In genomic region chr14:70888681-70889175, GRCh38 we compare ENCODE assay signal across 8 cellular contexts. TPM values are rescaled to one million over a fixed set of nuclear protein-coding genes. Genes with fewer than 3 reads are reported as not detected.
A peak's percentile ranks its signal among the peaks of the same experiment; 100 is the strongest.
DNase-seq lines count a peak whose midpoint lies in the region; ATAC-seq and TF ChIP-seq lines count a peak whose summit lies in the region.
"Had no signal": no experiment of that assay in that cellular context is flagged by ENCODE, and none has a peak within 500 bp of the region (broad histone marks: within the 10 kb centered on the region; RNA-seq: fewer than 3 reads in every experiment).

No MANE protein-coding gene starts in this region.

- H3K4me3 ChIP-seq in NB4 (ENCODE audit: low read depth, low read length): no peak overlapping the region

- TF ChIP-seq CTCF in NB4 (IDR thresholded peaks at IDR 0.05; ENCODE audit: low read depth, low read length) (no peak), osteocyte (IDR thresholded peaks at IDR 0.05) (no peak)

- DNase-seq in ELR (ENCODE audit: low read depth): peak; percentile 78
- peak; percentile 69 for DNase-seq in NB4 (ENCODE audit: low read depth)
- no peak for DNase-seq in central memory CD8-positive, alpha-beta T cell (ENCODE audit: low spot score in 2 of 2)
- DNase-seq in osteocyte (ENCODE audit: extremely low spot score, unreplicated experiment): no peak
- no peak for DNase-seq in NCI-H1417 treated with DMSO at 0.1 percent for 48 hours (lab: John Stamatoyannopoulos, UW)
- no peak for DNase-seq in NCI-H69 (lab: John Stamatoyannopoulos, UW)
- DNase-seq: activated naive CD4-positive, alpha-beta T cell treated with Interleukin-2 at 50 U/mL for 16 hours had no signal

- H3K27ac Mint-ChIP-seq in central memory CD8-positive, alpha-beta T cell (ENCODE audit: low read depth): no peak overlapping the region
- peak overlapping the region; percentile 75 for H3K27ac Mint-ChIP-seq in osteocyte (ENCODE audit: unreplicated experiment)

- H3K9me3 Mint-ChIP-seq in central memory CD8-positive, alpha-beta T cell: no peaks in the 10 kb centered on the region
- no peaks in the 10 kb centered on the region for H3K9me3 Mint-ChIP-seq in osteocyte (ENCODE audit: unreplicated experiment)

- H3K4me1 Mint-ChIP-seq in central memory CD8-positive, alpha-beta T cell: peaks cover 47% of the 10 kb centered on the region
- peaks cover 65% of the 10 kb centered on the region for H3K4me1 Mint-ChIP-seq in osteocyte (ENCODE audit: unreplicated experiment)

- no peak overlapping the region for H3K4me3 Mint-ChIP-seq in central memory CD8-positive, alpha-beta T cell
- H3K4me3 Mint-ChIP-seq in osteocyte (ENCODE audit: unreplicated experiment): no peak overlapping the region

- peak; percentile 68 for ATAC-seq in central memory CD8-positive, alpha-beta T cell (replicated peaks; ENCODE audit: extremely low read depth, poor library complexity, severe bottlenecking)
- ATAC-seq in HG02588 (IDR thresholded peaks at IDR 0.05; ENCODE audit: unreplicated experiment): no peak

- H3K27me3 Mint-ChIP-seq in central memory CD8-positive, alpha-beta T cell: no peaks in the 10 kb centered on the region
- H3K27me3 Mint-ChIP-seq in osteocyte (ENCODE audit: unreplicated experiment): no peaks in the 10 kb centered on the region

- H3K36me3 Mint-ChIP-seq in central memory CD8-positive, alpha-beta T cell (ENCODE audit: insufficient read depth): peaks cover 5% of the 10 kb centered on the region
- no peaks in the 10 kb centered on the region for H3K36me3 Mint-ChIP-seq in osteocyte (ENCODE audit: unreplicated experiment)

- TF ChIP-seq POLR2A in NB4 (IDR thresholded peaks at IDR 0.05; ENCODE audit: extremely low read depth, insufficient read length): no peak

RNA-seq across cellular contexts. Expression of gene PCNX1, which starts 18.5 kb away (rescaled TPM):
- total RNA-seq in osteocyte: 72.2 and 83.9 TPM in 2 replicates

Comparison
In these comparisons a context has a peak if more than half of its experiments do, and no peak if none do; other contexts are left out.
1. DNase-seq: peak in ELR (single experiment) and NB4 (single experiment); none in central memory CD8-positive, alpha-beta T cell (0 of 2), osteocyte (single experiment), NCI-H1417 treated with DMSO at 0.1 percent for 48 hours (single experiment) and NCI-H69 (single experiment).